ENCODE assay signal across 16 cellular contexts in the genomic region with DNA sequence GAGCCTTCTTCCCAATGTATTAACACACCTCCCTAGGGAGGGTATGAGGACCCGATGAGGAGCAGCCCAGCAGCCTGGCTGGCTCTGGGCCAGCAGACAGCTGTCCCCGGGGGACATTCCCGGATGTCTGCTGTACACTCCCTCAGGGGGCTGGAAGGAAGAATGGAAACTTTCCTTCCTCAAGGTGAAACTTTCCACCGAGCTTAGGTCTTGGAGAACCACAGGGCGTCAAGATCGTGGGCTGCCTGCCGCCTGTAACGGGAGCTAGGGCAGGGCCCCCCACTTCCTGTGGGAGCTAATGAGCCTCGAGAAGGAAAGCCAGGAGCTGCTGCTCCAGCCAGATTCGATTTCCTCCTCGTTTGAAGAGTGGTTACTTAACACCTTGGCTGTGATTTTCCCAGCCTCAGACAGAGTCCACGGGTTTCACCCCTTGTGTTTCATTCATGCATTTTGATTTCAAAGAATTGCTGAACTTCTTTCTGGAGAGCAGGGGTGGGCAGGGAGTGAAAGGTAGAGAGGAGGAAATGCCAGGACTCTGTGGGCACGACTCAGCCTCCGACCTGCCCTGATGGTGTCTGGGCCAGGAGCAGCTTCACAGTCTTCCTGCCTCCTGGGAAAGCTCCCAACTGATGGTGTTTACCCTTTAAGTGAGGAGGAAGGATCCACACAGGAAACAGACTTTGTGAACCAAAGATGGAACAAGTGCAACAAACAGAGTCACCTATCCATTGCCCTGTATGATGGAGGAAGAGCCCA. TPM values are rescaled to one million over a fixed set of nuclear protein-coding genes. Genes with fewer than 3 reads are reported as not detected.
A peak's percentile ranks its signal among the peaks of the same experiment; 100 is the strongest.
DNase-seq lines count a peak whose midpoint lies in the region; ATAC-seq and TF ChIP-seq lines count a peak whose summit lies in the region.
"Had no signal": no experiment of that assay in that cellular context is flagged by ENCODE, and none has a peak within 500 bp of the region (broad histone marks: within the 10 kb centered on the region; RNA-seq: fewer than 3 reads in every experiment).

No MANE protein-coding gene starts in this region.

- intact Hi-C loops in left colon (cut with DNase I, micrococcal nuclease) = loop anchor here (5.0 kb wide), 2 partner anchors 115 to 120 kb away; a partner anchor contains a TSS

- H3K27me3 Mint-ChIP-seq in nephron progenitor cell (ENCODE audit: low read depth, poor library complexity) = peaks cover 13% of the 10 kb centered on the region
- H3K27me3 Mint-ChIP-seq: natural killer cell treated with Interleukin-12 subunit alpha and Interleukin-12 subunit beta and Interleukin-15 and Interleukin-18, amount 100 ng/mL, for 72 hours had no signal

- peaks cover 57% of the 10 kb centered on the region for H3K4me1 Mint-ChIP-seq in nephron progenitor cell

- H3K9me3 Mint-ChIP-seq in nephron progenitor cell = no peaks in the 10 kb centered on the region
- H3K9me3 Mint-ChIP-seq: CD8-positive, alpha-beta T cell; natural killer cell treated with Interleukin-12 subunit alpha and Interleukin-12 subunit beta and Interleukin-15 and Interleukin-18, amount 100 ng/mL, for 72 hours had no signal

- H3K4me3 Mint-ChIP-seq in nephron progenitor cell = no peak overlapping the region
- H3K4me3 Mint-ChIP-seq: brain; CD8-positive, alpha-beta T cell; natural killer cell treated with Interleukin-12 subunit alpha and Interleukin-12 subunit beta and Interleukin-15 and Interleukin-18, amount 100 ng/mL, for 72 hours had no signal

- DNase-seq in DMS 273 (lab: John Stamatoyannopoulos, UW; ENCODE audit: unreplicated experiment) (peak; percentile 58), DMS 273 treated with DMSO at 0.1 percent for 48 hours (lab: John Stamatoyannopoulos, UW) (no peak), NCI-H1105 treated with DMSO at 0.1 percent for 48 hours (lab: John Stamatoyannopoulos, UW) (peak; percentile 21), astrocyte of the hippocampus (ENCODE audit: low read depth, low spot score) (peak; percentile 17), nephron progenitor cell (no peak), left colon (no peak), SKM-1 treated with dmso at 0.1 percent for 144 hours (lab: John Stamatoyannopoulos, UW; ENCODE audit: unreplicated experiment) (no peak)
- DNase-seq: activated CD8-positive, alpha-beta memory T cell treated with anti-CD3 and anti-CD28 coated beads for 24 hours; activated effector memory CD4-positive, alpha-beta T cell treated with anti-CD3 and anti-CD28 coated beads, Interleukin-2, amount 50 U/mL, for 16 hours; CD8-positive, alpha-beta T cell; Karpas-422; NCI-H1930; testis had no signal

- H3K36me3 Mint-ChIP-seq in nephron progenitor cell (ENCODE audit: low read depth) = no peaks in the 10 kb centered on the region
- H3K36me3 Mint-ChIP-seq: brain; CD8-positive, alpha-beta T cell; natural killer cell treated with Interleukin-12 subunit alpha and Interleukin-12 subunit beta and Interleukin-15 and Interleukin-18, amount 100 ng/mL, for 72 hours had no signal

- no peak for ATAC-seq in GM19324 (IDR thresholded peaks at IDR 0.05; ENCODE audit: low FRiP score, unreplicated experiment)
- no peak for ATAC-seq in left colon
- ATAC-seq: CD8-positive, alpha-beta T cell; natural killer cell treated with Interleukin-12 subunit alpha and Interleukin-12 subunit beta and Interleukin-15 and Interleukin-18, amount 100 ng/mL, for 72 hours had no signal

- peak overlapping the region; percentile 18 for H3K27ac Mint-ChIP-seq in nephron progenitor cell
- H3K27ac Mint-ChIP-seq: brain; CD8-positive, alpha-beta T cell had no signal

- TF ChIP-seq CTCF in nephron progenitor cell (IDR thresholded peaks at IDR 0.05) = no peak

RNA-seq across cellular contexts. Expression of a gene that starts 29.7 kb away (rescaled TPM):
- total RNA-seq in left colon = 1 to 10 TPM; 5.2 to 8.9 TPM

RNA-seq across cellular contexts. Expression of a gene that starts 36.4 kb away (rescaled TPM):
- 100 to 1,000 TPM in 1 of 2 donors, 10 to 100 TPM in 1; 71.0 to 104 TPM for total RNA-seq in left colon

Comparison
In these comparisons a context has a peak if more than half of its experiments do, and no peak if none do; other contexts are left out.
1. DNase-seq: peak in DMS 273 (single experiment), NCI-H1105 treated with DMSO at 0.1 percent for 48 hours (single experiment) and astrocyte of the hippocampus (single experiment); none in DMS 273 treated with DMSO at 0.1 percent for 48 hours (single experiment), nephron progenitor cell (single experiment), left colon (0 of 2) and SKM-1 treated with dmso at 0.1 percent for 144 hours (single experiment).